8 cellular contexts compared by ENCODE assay signal in genomic region chr12:62601765-62602444, GRCh38.
DNase-seq lines count a peak whose midpoint lies in the region; ATAC-seq and TF ChIP-seq lines count a peak whose summit lies in the region.

No MANE protein-coding gene starts in this region.

- H3K9me3 ChIP-seq in right lobe of liver (no peaks in the 10 kb centered on the region), upper lobe of left lung (no peaks in the 10 kb centered on the region)

- 3% methylated on average over 10 of the region's 10 CpGs for WGBS in right lobe of liver (ENCODE audit: insufficient coverage, low coverage, low lambda C conversion rate, missing lambda C conversion rate)
- WGBS in upper lobe of left lung, 2 donors = 8 to 10% methylated on average over 10 of the region's 10 CpGs

- H3K4me1 ChIP-seq in right lobe of liver (peaks cover 0 to 10% (median 3%) of the 10 kb centered on the region in 4 donors), upper lobe of left lung (peaks cover 22 to 31% (median 25%) of the 10 kb centered on the region in 4 donors)

- no peak for TF ChIP-seq EP300 in upper lobe of left lung (IDR thresholded peaks at IDR 0.05)

- H3K27me3 ChIP-seq in right lobe of liver (no peaks in the 10 kb centered on the region), upper lobe of left lung (no peaks in the 10 kb centered on the region)

- intact Hi-C loops in activated naive CD4-positive, alpha-beta T cell treated with anti-CD3 and anti-CD28 coated beads for 36 hours (cut with micrococcal nuclease) = loop anchor here (1.0 to 10.0 kb wide), 5 partner anchors 31 to 1173 kb away; partner anchors contain the start of genes MON2, RXYLT1 and USP15
- intact Hi-C loops in right lobe of liver (cut with DNase I) = no loop called here

- peak overlapping the region; percentile 99 for H3K27ac Mint-ChIP-seq in activated naive CD4-positive, alpha-beta T cell treated with anti-CD3 and anti-CD28 coated beads for 36 hours
- peak overlapping the region; percentile 96 for H3K27ac Mint-ChIP-seq in activated naive CD8-positive, alpha-beta T cell treated with anti-CD3 and anti-CD28 coated beads, Interleukin-2, amount 10 ng/mL, durations not matched to agents 7 days and 5 days

- peak overlapping the region; percentile 97 to 100 (median 99) for H3K27ac ChIP-seq in right lobe of liver
- peak overlapping the region; percentile 95 to 100 (median 98) for H3K27ac ChIP-seq in upper lobe of left lung

- peak overlapping the region; percentile 66 to 82 (median 76) for H3K4me3 ChIP-seq in right lobe of liver
- H3K4me3 ChIP-seq in upper lobe of left lung = peak overlapping the region in 3 of 4 donors; percentile 66 to 67 (median 66)

- POLR2A ChIA-PET in activated naive CD8-positive, alpha-beta T cell treated with anti-CD3 and anti-CD28 coated beads, Interleukin-2, amount 10 ng/mL, durations not matched to agents 7 days and 5 days (lab: Charles Lee) = interaction anchor here (1.4 to 2.4 kb wide), 5 partner anchors 15 to 336 kb away, joined by 4 to 16 read pairs (median 6); partner anchors contain the start of gene MON2

- peak overlapping the region; percentile 86 for H3K4me3 Mint-ChIP-seq in activated naive CD4-positive, alpha-beta T cell treated with anti-CD3 and anti-CD28 coated beads for 36 hours
- peak overlapping the region; percentile 93 for H3K4me3 Mint-ChIP-seq in activated naive CD8-positive, alpha-beta T cell treated with anti-CD3 and anti-CD28 coated beads, Interleukin-2, amount 10 ng/mL, durations not matched to agents 7 days and 5 days

- H3K27me3 Mint-ChIP-seq in activated naive CD4-positive, alpha-beta T cell treated with anti-CD3 and anti-CD28 coated beads for 36 hours (ENCODE audit: low read depth) = no peaks in the 10 kb centered on the region
- no peaks in the 10 kb centered on the region for H3K27me3 Mint-ChIP-seq in activated naive CD8-positive, alpha-beta T cell treated with anti-CD3 and anti-CD28 coated beads, Interleukin-2, amount 10 ng/mL, durations not matched to agents 7 days and 5 days

- no peaks in the 10 kb centered on the region for H3K9me3 Mint-ChIP-seq in activated naive CD4-positive, alpha-beta T cell treated with anti-CD3 and anti-CD28 coated beads for 36 hours
- H3K9me3 Mint-ChIP-seq in activated naive CD8-positive, alpha-beta T cell treated with anti-CD3 and anti-CD28 coated beads, Interleukin-2, amount 10 ng/mL, durations not matched to agents 7 days and 5 days = no peaks in the 10 kb centered on the region

- no peak for DNase-seq in activated naive CD4-positive, alpha-beta T cell treated with anti-CD3 and anti-CD28 coated beads for 36 hours
- DNase-seq in activated naive CD4-positive, alpha-beta T cell (lab: John Stamatoyannopoulos, UW) = no peak
- DNase-seq in activated naive CD8-positive, alpha-beta T cell treated with anti-CD3 and anti-CD28 coated beads, Interleukin-2, amount 10 ng/mL, durations not matched to agents 7 days and 5 days = no peak
- DNase-seq in right lobe of liver (no peak), upper lobe of left lung (no peak), GM19240 (ENCODE audit: insufficient read length, low spot score) (no peak), NCI-H1105 (lab: John Stamatoyannopoulos, UW) (no peak), SIG-M5 treated with dmso at 0.1 percent for 504 hours (lab: John Stamatoyannopoulos, UW; ENCODE audit: unreplicated experiment) (no peak)

- H3K36me3 ChIP-seq in right lobe of liver (no peaks in the 10 kb centered on the region), upper lobe of left lung (no peaks in the 10 kb centered on the region)

- H3K36me3 Mint-ChIP-seq in activated naive CD4-positive, alpha-beta T cell treated with anti-CD3 and anti-CD28 coated beads for 36 hours (ENCODE audit: low read depth) = no peaks in the 10 kb centered on the region
- peaks cover 14% of the 10 kb centered on the region for H3K36me3 Mint-ChIP-seq in activated naive CD8-positive, alpha-beta T cell treated with anti-CD3 and anti-CD28 coated beads, Interleukin-2, amount 10 ng/mL, durations not matched to agents 7 days and 5 days

- peaks cover 32% of the 10 kb centered on the region for H3K4me1 Mint-ChIP-seq in activated naive CD4-positive, alpha-beta T cell treated with anti-CD3 and anti-CD28 coated beads for 36 hours (ENCODE audit: low read depth)
- H3K4me1 Mint-ChIP-seq in activated naive CD8-positive, alpha-beta T cell treated with anti-CD3 and anti-CD28 coated beads, Interleukin-2, amount 10 ng/mL, durations not matched to agents 7 days and 5 days = peaks cover 29% of the 10 kb centered on the region

- TF ChIP-seq CTCF in right lobe of liver (IDR thresholded peaks at IDR 0.05) (no peak), upper lobe of left lung (IDR thresholded peaks at IDR 0.05) (no peak)

- TF ChIP-seq POLR2A in right lobe of liver (IDR thresholded peaks at IDR 0.05) = no peak
- no peak for TF ChIP-seq POLR2A in upper lobe of left lung (IDR thresholded peaks at IDR 0.05)

- CTCF ChIA-PET in activated naive CD4-positive, alpha-beta T cell treated with anti-CD3 and anti-CD28 coated beads for 36 hours (lab: Charles Lee) = interaction anchor here (1.5 to 1.8 kb wide), 2 partner anchors 195 to 198 kb away, joined by 4 to 10 read pairs; no protein-coding TSS in a partner anchor

- ATAC-seq in activated naive CD8-positive, alpha-beta T cell treated with anti-CD3 and anti-CD28 coated beads, Interleukin-2, amount 10 ng/mL, durations not matched to agents 7 days and 5 days (ENCODE audit: low read depth) = no peak
- ATAC-seq in right lobe of liver = no peak
- ATAC-seq in upper lobe of left lung (ENCODE audit: low FRiP score in 2 of 2) = no peak
